ENCODE assay signal across 14 cellular contexts in the genomic region with DNA sequence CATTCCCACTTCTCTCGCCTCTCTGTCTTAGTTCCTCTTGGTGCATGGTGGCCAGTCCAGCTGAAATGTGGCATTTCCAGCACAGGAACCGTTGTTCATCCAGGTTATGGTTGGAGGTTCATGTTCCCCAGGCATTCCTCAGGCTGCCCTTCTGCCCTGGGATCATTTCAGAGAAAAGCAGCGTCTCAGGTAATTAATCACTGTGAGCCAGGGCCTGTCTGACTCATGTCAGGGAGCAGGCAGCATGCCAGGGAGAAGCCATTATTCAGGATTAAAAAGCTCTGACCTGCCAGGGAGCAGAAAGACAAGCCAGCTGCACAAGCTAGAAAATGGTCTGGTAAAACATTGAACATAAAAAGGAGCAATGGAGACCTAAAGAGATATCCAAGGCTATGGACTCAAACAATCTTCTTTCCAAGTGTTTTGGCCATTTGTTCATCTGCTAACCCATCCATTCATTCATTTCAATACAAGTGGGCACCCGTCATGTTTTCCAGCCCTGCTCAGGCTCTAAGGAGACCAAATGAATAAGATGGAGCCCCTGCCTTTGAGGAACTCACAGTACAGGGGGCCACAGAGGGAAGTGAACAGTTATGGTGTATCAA.
DNase-seq lines count a peak whose midpoint lies in the region; ATAC-seq, FAIRE-seq and TF ChIP-seq lines count a peak whose summit lies in the region.
"Had no signal": no experiment of that assay in that cellular context is flagged by ENCODE, and none has a peak within 500 bp of the region (broad histone marks: within the 10 kb centered on the region; RNA-seq: fewer than 3 reads in every experiment).

No MANE protein-coding gene starts in this region.

- no peak for FAIRE-seq in GM19239 (lab: Jason Lieb, UNC)

- no peak overlapping the region for H3K27ac ChIP-seq in CD8-positive, alpha-beta memory T cell (ENCODE audit: low read depth, low read length)
- H3K27ac ChIP-seq in prostate gland: no peak overlapping the region
- H3K27ac ChIP-seq: gastroesophageal sphincter, left ventricle myocardium inferior had no signal

- peaks cover 0 to 3% (median 0%) of the 10 kb centered on the region in 5 donors for H3K9me3 Mint-ChIP-seq in CD8-positive, alpha-beta memory T cell
- H3K9me3 Mint-ChIP-seq: activated naive CD4-positive, alpha-beta T cell treated with anti-CD3 and anti-CD28 coated beads, Interleukin-2, amount 50 U/mL, for 24 hours had no signal

- intact Hi-C loops in prostate gland (cut with DNase I): no loop called here

- CTCF ChIA-PET in CD8-positive, alpha-beta memory T cell (lab: Charles Lee): no interaction called here

- no peaks in the 10 kb centered on the region for H3K36me3 ChIP-seq in CD8-positive, alpha-beta memory T cell (ENCODE audit: insufficient read depth, low read length)
- no peaks in the 10 kb centered on the region for H3K36me3 ChIP-seq in prostate gland
- H3K36me3 ChIP-seq: gastroesophageal sphincter, left ventricle myocardium inferior had no signal

- no peak for TF ChIP-seq CTCF in prostate gland (IDR thresholded peaks at IDR 0.05)

- peak; percentile 84 for DNase-seq in Daoy (ENCODE audit: low read depth)
- peak; percentile 69 for DNase-seq in NCI-H1105 treated with DMSO at 0.1 percent for 48 hours (lab: John Stamatoyannopoulos, UW)
- peak; percentile 26 for DNase-seq in SW480 (ENCODE audit: low spot score)
- peak; percentile 80 for DNase-seq in left kidney (ENCODE audit: low read depth, low spot score)
- DNase-seq in CD8-positive, alpha-beta memory T cell: no peak
- DNase-seq in prostate gland (ENCODE audit: low spot score): no peak
- no peak for DNase-seq in GM19239 (ENCODE audit: insufficient read length, low spot score)
- DNase-seq: activated CD8-positive, alpha-beta T cell treated with anti-CD3 and anti-CD28 coated beads, Interleukin-2, amount 10 ng/mL, durations not matched to agents 7 days and 5 days; cortex of kidney; left ventricle myocardium inferior; stimulated activated naive B cell treated with anti-CD40 and anti-IgM and Interleukin-4, amounts not matched to agents 10 μg/mL and 1 μg/mL and 100 μg/mL, for 72 hours had no signal

- no peaks in the 10 kb centered on the region for H3K9me3 ChIP-seq in CD8-positive, alpha-beta memory T cell (ENCODE audit: low read length)
- no peaks in the 10 kb centered on the region for H3K9me3 ChIP-seq in prostate gland

- no peak for TF ChIP-seq POLR2A in prostate gland (IDR thresholded peaks at IDR 0.05)

- 42% methylated on average over 4 of the region's 4 CpGs for WGBS in prostate gland

- no peak overlapping the region for H3K4me3 ChIP-seq in CD8-positive, alpha-beta memory T cell (ENCODE audit: low read length)
- no peak overlapping the region for H3K4me3 ChIP-seq in prostate gland
- H3K4me3 ChIP-seq: gastroesophageal sphincter, left ventricle myocardium inferior had no signal

- POLR2A ChIA-PET in CD8-positive, alpha-beta memory T cell (lab: Charles Lee): no interaction called here

- H3K27me3 ChIP-seq in CD8-positive, alpha-beta memory T cell (ENCODE audit: insufficient read depth, low read length, poor library complexity, severe bottlenecking): no peaks in the 10 kb centered on the region
- H3K27me3 ChIP-seq in prostate gland (replicated peaks; ENCODE audit: insufficient read depth): no peaks in the 10 kb centered on the region
- H3K27me3 ChIP-seq: gastroesophageal sphincter had no signal

- no peaks in the 10 kb centered on the region for H3K36me3 Mint-ChIP-seq in CD8-positive, alpha-beta memory T cell
- H3K36me3 Mint-ChIP-seq: activated naive CD4-positive, alpha-beta T cell treated with anti-CD3 and anti-CD28 coated beads, Interleukin-2, amount 50 U/mL, for 24 hours; stimulated activated naive B cell treated with anti-CD40 and anti-IgM and Interleukin-4, amounts not matched to agents 10 μg/mL and 1 μg/mL and 100 μg/mL, for 72 hours had no signal

- peaks cover 10 to 13% of the 10 kb centered on the region in 2 donors for H3K27me3 Mint-ChIP-seq in CD8-positive, alpha-beta memory T cell
- H3K27me3 Mint-ChIP-seq: stimulated activated naive B cell treated with anti-CD40 and anti-IgM and Interleukin-4, amounts not matched to agents 10 μg/mL and 1 μg/mL and 100 μg/mL, for 72 hours had no signal

- H3K27ac Mint-ChIP-seq in CD8-positive, alpha-beta memory T cell: no peak overlapping the region
- H3K27ac Mint-ChIP-seq: activated CD8-positive, alpha-beta T cell treated with anti-CD3 and anti-CD28 coated beads, Interleukin-2, amount 10 ng/mL, durations not matched to agents 7 days and 5 days; activated naive CD4-positive, alpha-beta T cell treated with anti-CD3 and anti-CD28 coated beads, Interleukin-2, amount 50 U/mL, for 24 hours; stimulated activated naive B cell treated with anti-CD40 and anti-IgM and Interleukin-4, amounts not matched to agents 10 μg/mL and 1 μg/mL and 100 μg/mL, for 72 hours had no signal

- no peak overlapping the region for H3K4me3 Mint-ChIP-seq in CD8-positive, alpha-beta memory T cell
- H3K4me3 Mint-ChIP-seq: activated CD8-positive, alpha-beta T cell treated with anti-CD3 and anti-CD28 coated beads, Interleukin-2, amount 10 ng/mL, durations not matched to agents 7 days and 5 days; activated naive CD4-positive, alpha-beta T cell treated with anti-CD3 and anti-CD28 coated beads, Interleukin-2, amount 50 U/mL, for 24 hours; stimulated activated naive B cell treated with anti-CD40 and anti-IgM and Interleukin-4, amounts not matched to agents 10 μg/mL and 1 μg/mL and 100 μg/mL, for 72 hours had no signal

- H3K4me1 ChIP-seq in CD8-positive, alpha-beta memory T cell (ENCODE audit: insufficient read depth, low read length): no peaks in the 10 kb centered on the region
- no peaks in the 10 kb centered on the region for H3K4me1 ChIP-seq in prostate gland (replicated peaks)
- H3K4me1 ChIP-seq: gastroesophageal sphincter, left ventricle myocardium inferior had no signal

- H3K4me1 Mint-ChIP-seq in CD8-positive, alpha-beta memory T cell: no peaks in the 10 kb centered on the region
- H3K4me1 Mint-ChIP-seq: activated naive CD4-positive, alpha-beta T cell treated with anti-CD3 and anti-CD28 coated beads, Interleukin-2, amount 50 U/mL, for 24 hours; stimulated activated naive B cell treated with anti-CD40 and anti-IgM and Interleukin-4, amounts not matched to agents 10 μg/mL and 1 μg/mL and 100 μg/mL, for 72 hours had no signal

- ATAC-seq in GM18907 (IDR thresholded peaks at IDR 0.05; ENCODE audit: unreplicated experiment): no peak
- ATAC-seq: activated CD8-positive, alpha-beta T cell treated with anti-CD3 and anti-CD28 coated beads, Interleukin-2, amount 10 ng/mL, durations not matched to agents 7 days and 5 days; gastroesophageal sphincter; stimulated activated naive B cell treated with anti-CD40 and anti-IgM and Interleukin-4, amounts not matched to agents 10 μg/mL and 1 μg/mL and 100 μg/mL, for 72 hours had no signal

Comparison
In these comparisons a context has a peak if more than half of its experiments do, and no peak if none do; other contexts are left out.
1. DNase-seq: peak in Daoy (single experiment), NCI-H1105 treated with DMSO at 0.1 percent for 48 hours (single experiment), SW480 (single experiment) and left kidney (single experiment); none in CD8-positive, alpha-beta memory T cell (0 of 5), prostate gland (single experiment) and GM19239 (single experiment).